ENCODE assay signal across 14 cellular contexts in genomic region chr21:27631471-27631870, GRCh38.
A peak's percentile ranks its signal among the peaks of the same experiment; 100 is the strongest.
DNase-seq lines count a peak whose midpoint lies in the region; FAIRE-seq and TF ChIP-seq lines count a peak whose summit lies in the region.
"Had no signal": no experiment of that assay in that cellular context is flagged by ENCODE, and none has a peak within 500 bp of the region (broad histone marks: within the 10 kb centered on the region; RNA-seq: fewer than 3 reads in every experiment).

No MANE protein-coding gene starts in this region.

- no peak overlapping the region for H3K27ac ChIP-seq in dorsolateral prefrontal cortex
- H3K27ac ChIP-seq: BLaER1 had no signal

- H3K4me3 ChIP-seq in astrocyte of the spinal cord (ENCODE audit: low read depth, low read length) (no peak overlapping the region), fibroblast of the aortic adventitia (ENCODE audit: low read depth, low read length) (no peak overlapping the region), skeletal muscle satellite cell (ENCODE audit: low read length) (no peak overlapping the region), dorsolateral prefrontal cortex (no peak overlapping the region)
- H3K4me3 ChIP-seq: BLaER1 had no signal

- H3K4me2 ChIP-seq in skeletal muscle satellite cell (ENCODE audit: low read length): peak overlapping the region; percentile 5
- H3K4me2 ChIP-seq: BLaER1 had no signal

- DNase-seq in GM03348 (ENCODE audit: low spot score): peak; percentile 23
- peak; percentile 32 for DNase-seq in astrocyte of the spinal cord (ENCODE audit: low read depth, low spot score)
- peak; percentile 62 for DNase-seq in fibroblast of the aortic adventitia (ENCODE audit: low read depth)
- no peak for DNase-seq in DMS114 treated with DMSO at 0.1 percent for 48 hours (lab: John Stamatoyannopoulos, UW; ENCODE audit: unreplicated experiment)
- no peak for DNase-seq in dorsolateral prefrontal cortex
- no peak for DNase-seq in urothelium cell line (ENCODE audit: low spot score)
- DNase-seq: CD8-positive, alpha-beta memory T cell; H9; NCI-H1436; NCI-H345; NCI-H526 treated with DMSO at 0.1 percent for 48 hours; RPMI8226 had no signal

- peaks cover 12% of the 10 kb centered on the region for H3K4me1 ChIP-seq in skeletal muscle satellite cell (ENCODE audit: control insufficient read depth, insufficient read depth, low read length)
- H3K4me1 ChIP-seq: BLaER1 had no signal

- no peaks in the 10 kb centered on the region for H3K27me3 ChIP-seq in skeletal muscle satellite cell (ENCODE audit: control insufficient read depth, insufficient read depth, low read length)
- H3K27me3 ChIP-seq in dorsolateral prefrontal cortex: no peaks in the 10 kb centered on the region
- H3K27me3 ChIP-seq: BLaER1 had no signal

- TF ChIP-seq CTCF in astrocyte of the spinal cord (IDR thresholded peaks at IDR 0.05; ENCODE audit: low read depth, low read length) (no peak), fibroblast of the aortic adventitia (IDR thresholded peaks at IDR 0.05; ENCODE audit: insufficient read depth, low read length) (no peak), dorsolateral prefrontal cortex (IDR thresholded peaks at IDR 0.05 in 54 of 56, conservative IDR thresholded peaks at IDR 0.05 in 2 of 56; ENCODE audit: low read depth in 1 of 56, partially characterized antibody in 56 of 56) (no peak)

- no peaks in the 10 kb centered on the region for H3K9me3 ChIP-seq in skeletal muscle satellite cell (replicated peaks; ENCODE audit: low read length)
- H3K9me3 ChIP-seq: BLaER1 had no signal

- intact Hi-C loops in dorsolateral prefrontal cortex (cut with DNase I): no loop called here

- FAIRE-seq in urothelium cell line (lab: Jason Lieb, UNC): no peak

- peak overlapping the region; percentile 30 for H3K9ac ChIP-seq in skeletal muscle satellite cell (ENCODE audit: low read depth, low read length)
- H3K9ac ChIP-seq: BLaER1 had no signal

- H3K36me3 ChIP-seq in skeletal muscle satellite cell (ENCODE audit: insufficient read depth, low read length): no peaks in the 10 kb centered on the region
- H3K36me3 ChIP-seq: BLaER1 had no signal

- in situ Hi-C loops in astrocyte of the spinal cord (cut with HindIII; ENCODE audit: low sequenced_read_pairs): no loop called here

Comparison
In these comparisons a context has a peak if more than half of its experiments do, and no peak if none do; other contexts are left out.
1. DNase-seq: peak in GM03348 (single experiment), astrocyte of the spinal cord (single experiment) and fibroblast of the aortic adventitia (single experiment); none in DMS114 treated with DMSO at 0.1 percent for 48 hours (single experiment), dorsolateral prefrontal cortex (0 of 10) and urothelium cell line (single experiment).